ENCODE assay signal across 7 cellular contexts in genomic region chr9:83965350-83966208, GRCh38. TPM values are rescaled to one million over a fixed set of nuclear protein-coding genes. Genes with fewer than 3 reads are reported as not detected.
DNase-seq lines count a peak whose midpoint lies in the region; ATAC-seq and TF ChIP-seq lines count a peak whose summit lies in the region.

No MANE protein-coding gene starts in this region.

- ATAC-seq in naive thymus-derived CD8-positive, alpha-beta T cell = peak; percentile 34 to 38
- no peak for ATAC-seq in GM21737 (IDR thresholded peaks at IDR 0.05; ENCODE audit: unreplicated experiment)

- H3K36me3 ChIP-seq in KMS-11 (ENCODE audit: insufficient read depth) = peaks cover 16% of the 10 kb centered on the region; the same call in 1 of the 2 replicates

- no peak overlapping the region for H2AFZ ChIP-seq in KMS-11 (ENCODE audit: low read depth)

- peak overlapping the region; percentile 25; the same call in 1 of the 2 replicates for H3K27ac ChIP-seq in KMS-11

- no peak overlapping the region for H3K4me3 Mint-ChIP-seq in activated naive CD8-positive, alpha-beta T cell
- H3K4me3 Mint-ChIP-seq in naive thymus-derived CD8-positive, alpha-beta T cell = peak overlapping the region in 1 of 10 donors; percentile 15

- DNase-seq in EL = peak; percentile 31
- no peak for DNase-seq in naive thymus-derived CD8-positive, alpha-beta T cell
- DNase-seq in posterior vena cava (ENCODE audit: low spot score) = no peak
- no peak for DNase-seq in kidney glomerular epithelial cell (lab: John Stamatoyannopoulos, UW)

- H3K27ac Mint-ChIP-seq in activated naive CD8-positive, alpha-beta T cell = peak overlapping the region; percentile 73
- peak overlapping the region in 9 of 10 donors; percentile 5 to 89 (median 64) for H3K27ac Mint-ChIP-seq in naive thymus-derived CD8-positive, alpha-beta T cell

- no peaks in the 10 kb centered on the region; the same call in 1 of the 2 replicates for H4K20me1 ChIP-seq in KMS-11 (ENCODE audit: insufficient read depth)

- H3K9ac ChIP-seq in KMS-11 = no peak overlapping the region

- H3K4me1 Mint-ChIP-seq in activated naive CD8-positive, alpha-beta T cell (ENCODE audit: low read depth) = peaks cover 24% of the 10 kb centered on the region
- H3K4me1 Mint-ChIP-seq in naive thymus-derived CD8-positive, alpha-beta T cell = peaks cover 10 to 30% (median 14%) of the 10 kb centered on the region in 4 donors

- peaks cover 7% of the 10 kb centered on the region for H3K36me3 Mint-ChIP-seq in activated naive CD8-positive, alpha-beta T cell
- peaks cover 0 to 46% (median 12%) of the 10 kb centered on the region in 3 donors for H3K36me3 Mint-ChIP-seq in naive thymus-derived CD8-positive, alpha-beta T cell

- no peaks in the 10 kb centered on the region for H3K27me3 ChIP-seq in KMS-11 (ENCODE audit: insufficient read depth, low read depth)

- TF ChIP-seq CTCF in KMS-11 (conservative IDR thresholded peaks at IDR 0.05; ENCODE audit: low read depth, low read length) = no peak

- peaks cover 4% of the 10 kb centered on the region; the same call in 1 of the 2 replicates for H3K79me2 ChIP-seq in KMS-11 (ENCODE audit: insufficient read depth, low read depth)

- intact Hi-C loops in posterior vena cava (cut with DNase I) = no loop called here

- no peaks in the 10 kb centered on the region for H3K9me3 Mint-ChIP-seq in activated naive CD8-positive, alpha-beta T cell (ENCODE audit: low read depth)
- no peaks in the 10 kb centered on the region for H3K9me3 Mint-ChIP-seq in naive thymus-derived CD8-positive, alpha-beta T cell

- no peak overlapping the region for H3K4me2 ChIP-seq in KMS-11

- no peaks in the 10 kb centered on the region for H3K27me3 Mint-ChIP-seq in activated naive CD8-positive, alpha-beta T cell
- no peaks in the 10 kb centered on the region for H3K27me3 Mint-ChIP-seq in naive thymus-derived CD8-positive, alpha-beta T cell

- H3K4me1 ChIP-seq in KMS-11 (ENCODE audit: low read depth, poor library complexity, severe bottlenecking) = peaks cover 8% of the 10 kb centered on the region

- no peak overlapping the region for H3K4me3 ChIP-seq in KMS-11 (IDR thresholded peaks at IDR 0.05; ENCODE audit: insufficient read depth, low read depth, low read length)

- POLR2A ChIA-PET in naive thymus-derived CD8-positive, alpha-beta T cell (lab: Charles Lee) = interaction anchor here (10.4 kb wide), 1 partner anchor 13 kb away, joined by 141 read pairs; the partner anchor contains the start of genes HNRNPK and RMI1

RNA-seq across cellular contexts. Expression of gene HNRNPK, which starts 14.4 kb away (rescaled TPM):
- total RNA-seq in naive thymus-derived CD8-positive, alpha-beta T cell = 100 to 1,000 TPM; 653 to 706 TPM
- polyA plus RNA-seq in naive thymus-derived CD8-positive, alpha-beta T cell = 100 to 1,000 TPM; 760 to 890 (median 849) TPM
- total RNA-seq in posterior vena cava = 100 to 1,000 TPM; 343 to 360 TPM

RNA-seq across cellular contexts. Expression of gene RMI1, which starts 15.0 kb away (rescaled TPM):
- total RNA-seq in naive thymus-derived CD8-positive, alpha-beta T cell = 1 to 10 TPM; 6.6 to 8.3 TPM
- polyA plus RNA-seq in naive thymus-derived CD8-positive, alpha-beta T cell = 1 to 10 TPM; 5.3 to 6.7 (median 6.3) TPM
- 1 to 10 TPM; 3.7 to 4.0 TPM for total RNA-seq in posterior vena cava

RNA-seq across cellular contexts. Expression of gene KIF27, which starts 44.3 kb away (rescaled TPM):
- total RNA-seq in naive thymus-derived CD8-positive, alpha-beta T cell = 1 to 10 TPM; 7.4 to 8.4 TPM
- polyA plus RNA-seq in naive thymus-derived CD8-positive, alpha-beta T cell = 1 to 10 TPM; 1.1 to 2.1 (median 1.3) TPM
- total RNA-seq in posterior vena cava = 1 to 10 TPM; 5.0 to 6.1 TPM
